1 cellular context compared by ENCODE assay signal in the genomic region with DNA sequence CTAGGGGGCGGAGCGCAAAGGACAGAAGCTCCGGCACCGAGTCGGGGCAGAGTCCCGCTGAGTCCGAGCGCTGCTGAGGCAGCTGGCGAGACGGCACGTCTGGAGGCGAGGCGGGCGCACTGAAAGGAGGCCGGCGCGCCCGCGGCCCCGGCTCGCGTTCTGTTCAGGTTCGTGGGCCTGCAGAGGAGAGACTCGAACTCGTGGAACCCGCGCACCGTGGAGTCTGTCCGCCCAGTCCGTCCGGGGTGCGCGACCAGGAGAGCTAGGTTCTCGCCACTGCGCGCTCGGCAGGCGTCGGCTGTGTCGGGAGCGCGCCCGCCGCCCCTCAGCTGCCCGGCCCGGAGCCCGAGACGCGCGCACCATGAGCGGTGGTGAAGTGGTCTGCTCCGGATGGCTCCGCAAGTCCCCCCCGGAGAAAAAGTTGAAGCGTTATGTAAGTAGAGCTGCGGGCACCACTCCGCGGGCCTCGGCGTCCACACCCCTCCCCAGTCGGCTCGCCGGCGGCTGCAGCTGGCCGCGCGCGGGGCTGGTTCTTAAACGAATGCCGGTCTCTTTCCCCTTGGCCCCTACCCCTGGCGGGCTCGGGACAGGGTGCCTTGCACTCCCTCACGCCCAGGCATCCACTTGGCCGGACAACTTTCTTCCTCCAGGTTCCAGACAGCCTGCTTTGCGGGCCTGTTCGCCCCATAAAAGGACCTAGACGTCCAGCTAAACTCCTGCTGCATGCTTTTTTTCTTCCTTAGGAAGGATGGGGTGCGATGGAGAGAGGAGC.
A peak's percentile ranks its signal among the peaks of the same experiment; 100 is the strongest.
TF ChIP-seq lines count a peak whose summit lies in the region.

A gene (plus strand): TSS at position 49 of the 772 bp plus-strand sequence. CDS start 313 bp downstream, at position 362.

TF ChIP-seq in HEK293, 187 proteins besides CTCF, POLR2A, EP300 and RAD21 (continued from another document and continues in another):
- TF ChIP-seq ZNF624 (tag by site-specific recombination; IDR thresholded peaks at IDR 0.05) (no peak), ZBTB8A (tag by site-specific recombination; IDR thresholded peaks at IDR 0.05) (peak; percentile 81), ZNF10 (tag by site-specific recombination; IDR thresholded peaks at IDR 0.05) (peak; percentile 67; the same call in 1 of the 2 replicates), ZNF777 (tag by site-specific recombination; IDR thresholded peaks at IDR 0.05; ENCODE audit: borderline replicate concordance) (peak; percentile 59; the same call in 1 of the 2 replicates), ZNF341 (tag by site-specific recombination; IDR thresholded peaks at IDR 0.05; ENCODE audit: low read depth) (peak; percentile 71), OSR2 (tag by site-specific recombination; IDR thresholded peaks at IDR 0.05) (peak; percentile 82), ZBTB17 (tag by site-specific recombination; IDR thresholded peaks at IDR 0.05) (peak; percentile 23; the same call in 1 of the 2 replicates), ZSCAN16 (tag by site-specific recombination; IDR thresholded peaks at IDR 0.05) (no peak), ZNF423 (tag by site-specific recombination; IDR thresholded peaks at IDR 0.05) (peak; percentile 59), ZNF157 (tag by site-specific recombination; IDR thresholded peaks at IDR 0.05) (no peak), ZEB2 (tag by site-specific recombination; IDR thresholded peaks at IDR 0.05) (peak; percentile 35; the same call in 1 of the 2 replicates), ZNF140 (tag by site-specific recombination; IDR thresholded peaks at IDR 0.05) (no peak), ZNF514 (tag by site-specific recombination; IDR thresholded peaks at IDR 0.05) (no peak), ZIC2 (tag by site-specific recombination; IDR thresholded peaks at IDR 0.05) (peak; percentile 47), ZNF2 (tag by site-specific recombination; IDR thresholded peaks at IDR 0.05) (0 out of 2 replicates have a peak, but pooled peaks have one; percentile 40), ZNF626 (tag by site-specific recombination; IDR thresholded peaks at IDR 0.05) (no peak), ZNF302 (tag by site-specific recombination; IDR thresholded peaks at IDR 0.05; ENCODE audit: low read depth) (no peak), ZNF629 (tag by site-specific recombination; IDR thresholded peaks at IDR 0.05) (no peak), ZNF169 (tag by site-specific recombination; IDR thresholded peaks at IDR 0.05) (no peak), ZNF274 (IDR thresholded peaks at IDR 0.05; ENCODE audit: low read length) (no peak), ZNF274 (tag by site-specific recombination; IDR thresholded peaks at IDR 0.05; ENCODE audit: borderline replicate concordance) (no peak), ZNF292 (tag by site-specific recombination; IDR thresholded peaks at IDR 0.05; ENCODE audit: borderline replicate concordance, low read depth) (no peak), ZBTB48 (tag by site-specific recombination; IDR thresholded peaks at IDR 0.05) (peak; percentile 88), KLF8 (tag by site-specific recombination; IDR thresholded peaks at IDR 0.05) (peak; percentile 16; the same call in 1 of the 2 replicates), ZNF707 (tag by site-specific recombination; IDR thresholded peaks at IDR 0.05) (no peak), GLI2 (tag by site-specific recombination; IDR thresholded peaks at IDR 0.05; ENCODE audit: borderline replicate concordance, low read depth) (no peak), ZNF792 (tag by site-specific recombination; IDR thresholded peaks at IDR 0.05) (0 out of 2 replicates have a peak, but pooled peaks have one; percentile 26), ZNF843 (tag by site-specific recombination; IDR thresholded peaks at IDR 0.05) (peak; percentile 25; the same call in 1 of the 2 replicates)
- TF ChIP-seq, protein P1, sequence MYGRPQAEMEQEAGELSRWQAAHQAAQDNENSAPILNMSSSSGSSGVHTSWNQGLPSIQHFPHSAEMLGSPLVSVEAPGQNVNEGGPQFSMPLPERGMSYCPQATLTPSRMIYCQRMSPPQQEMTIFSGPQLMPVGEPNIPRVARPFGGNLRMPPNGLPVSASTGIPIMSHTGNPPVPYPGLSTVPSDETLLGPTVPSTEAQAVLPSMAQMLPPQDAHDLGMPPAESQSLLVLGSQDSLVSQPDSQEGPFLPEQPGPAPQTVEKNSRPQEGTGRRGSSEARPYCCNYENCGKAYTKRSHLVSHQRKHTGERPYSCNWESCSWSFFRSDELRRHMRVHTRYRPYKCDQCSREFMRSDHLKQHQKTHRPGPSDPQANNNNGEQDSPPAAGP (tag by site-specific recombination; IDR thresholded peaks at IDR 0.05), result 0 out of 2 replicates have a peak, but pooled peaks have one; percentile 13
- TF ChIP-seq, protein P2, sequence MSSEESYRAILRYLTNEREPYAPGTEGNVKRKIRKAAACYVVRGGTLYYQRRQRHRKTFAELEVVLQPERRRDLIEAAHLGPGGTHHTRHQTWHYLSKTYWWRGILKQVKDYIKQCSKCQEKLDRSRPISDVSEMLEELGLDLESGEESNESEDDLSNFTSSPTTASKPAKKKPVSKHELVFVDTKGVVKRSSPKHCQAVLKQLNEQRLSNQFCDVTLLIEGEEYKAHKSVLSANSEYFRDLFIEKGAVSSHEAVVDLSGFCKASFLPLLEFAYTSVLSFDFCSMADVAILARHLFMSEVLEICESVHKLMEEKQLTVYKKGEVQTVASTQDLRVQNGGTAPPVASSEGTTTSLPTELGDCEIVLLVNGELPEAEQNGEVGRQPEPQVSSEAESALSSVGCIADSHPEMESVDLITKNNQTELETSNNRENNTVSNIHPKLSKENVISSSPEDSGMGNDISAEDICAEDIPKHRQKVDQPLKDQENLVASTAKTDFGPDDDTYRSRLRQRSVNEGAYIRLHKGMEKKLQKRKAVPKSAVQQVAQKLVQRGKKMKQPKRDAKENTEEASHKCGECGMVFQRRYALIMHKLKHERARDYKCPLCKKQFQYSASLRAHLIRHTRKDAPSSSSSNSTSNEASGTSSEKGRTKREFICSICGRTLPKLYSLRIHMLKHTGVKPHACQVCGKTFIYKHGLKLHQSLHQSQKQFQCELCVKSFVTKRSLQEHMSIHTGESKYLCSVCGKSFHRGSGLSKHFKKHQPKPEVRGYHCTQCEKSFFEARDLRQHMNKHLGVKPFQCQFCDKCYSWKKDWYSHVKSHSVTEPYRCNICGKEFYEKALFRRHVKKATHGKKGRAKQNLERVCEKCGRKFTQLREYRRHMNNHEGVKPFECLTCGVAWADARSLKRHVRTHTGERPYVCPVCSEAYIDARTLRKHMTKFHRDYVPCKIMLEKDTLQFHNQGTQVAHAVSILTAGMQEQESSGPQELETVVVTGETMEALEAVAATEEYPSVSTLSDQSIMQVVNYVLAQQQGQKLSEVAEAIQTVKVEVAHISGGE (tag by site-specific recombination; conservative IDR thresholded peaks at IDR 0.05; ENCODE audit: low read depth), result peak; percentile 27; the same call in 1 of the 2 replicates
- TF ChIP-seq, protein P3, sequence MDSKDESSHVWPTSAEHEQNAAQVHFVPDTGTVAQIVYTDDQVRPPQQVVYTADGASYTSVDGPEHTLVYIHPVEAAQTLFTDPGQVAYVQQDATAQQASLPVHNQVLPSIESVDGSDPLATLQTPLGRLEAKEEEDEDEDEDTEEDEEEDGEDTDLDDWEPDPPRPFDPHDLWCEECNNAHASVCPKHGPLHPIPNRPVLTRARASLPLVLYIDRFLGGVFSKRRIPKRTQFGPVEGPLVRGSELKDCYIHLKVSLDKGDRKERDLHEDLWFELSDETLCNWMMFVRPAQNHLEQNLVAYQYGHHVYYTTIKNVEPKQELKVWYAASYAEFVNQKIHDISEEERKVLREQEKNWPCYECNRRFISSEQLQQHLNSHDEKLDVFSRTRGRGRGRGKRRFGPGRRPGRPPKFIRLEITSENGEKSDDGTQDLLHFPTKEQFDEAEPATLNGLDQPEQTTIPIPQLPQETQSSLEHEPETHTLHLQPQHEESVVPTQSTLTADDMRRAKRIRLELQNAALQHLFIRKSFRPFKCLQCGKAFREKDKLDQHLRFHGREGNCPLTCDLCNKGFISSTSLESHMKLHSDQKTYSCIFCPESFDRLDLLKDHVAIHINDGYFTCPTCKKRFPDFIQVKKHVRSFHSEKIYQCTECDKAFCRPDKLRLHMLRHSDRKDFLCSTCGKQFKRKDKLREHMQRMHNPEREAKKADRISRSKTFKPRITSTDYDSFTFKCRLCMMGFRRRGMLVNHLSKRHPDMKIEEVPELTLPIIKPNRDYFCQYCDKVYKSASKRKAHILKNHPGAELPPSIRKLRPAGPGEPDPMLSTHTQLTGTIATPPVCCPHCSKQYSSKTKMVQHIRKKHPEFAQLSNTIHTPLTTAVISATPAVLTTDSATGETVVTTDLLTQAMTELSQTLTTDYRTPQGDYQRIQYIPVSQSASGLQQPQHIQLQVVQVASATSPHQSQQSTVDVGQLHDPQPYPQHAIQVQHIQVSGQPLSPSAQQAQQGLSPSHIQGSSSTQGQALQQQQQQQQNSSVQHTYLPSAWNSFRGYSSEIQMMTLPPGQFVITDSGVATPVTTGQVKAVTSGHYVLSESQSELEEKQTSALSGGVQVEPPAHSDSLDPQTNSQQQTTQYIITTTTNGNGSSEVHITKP (tag by site-specific recombination; IDR thresholded peaks at IDR 0.05), result peak; percentile 88
- TF ChIP-seq, protein P4, sequence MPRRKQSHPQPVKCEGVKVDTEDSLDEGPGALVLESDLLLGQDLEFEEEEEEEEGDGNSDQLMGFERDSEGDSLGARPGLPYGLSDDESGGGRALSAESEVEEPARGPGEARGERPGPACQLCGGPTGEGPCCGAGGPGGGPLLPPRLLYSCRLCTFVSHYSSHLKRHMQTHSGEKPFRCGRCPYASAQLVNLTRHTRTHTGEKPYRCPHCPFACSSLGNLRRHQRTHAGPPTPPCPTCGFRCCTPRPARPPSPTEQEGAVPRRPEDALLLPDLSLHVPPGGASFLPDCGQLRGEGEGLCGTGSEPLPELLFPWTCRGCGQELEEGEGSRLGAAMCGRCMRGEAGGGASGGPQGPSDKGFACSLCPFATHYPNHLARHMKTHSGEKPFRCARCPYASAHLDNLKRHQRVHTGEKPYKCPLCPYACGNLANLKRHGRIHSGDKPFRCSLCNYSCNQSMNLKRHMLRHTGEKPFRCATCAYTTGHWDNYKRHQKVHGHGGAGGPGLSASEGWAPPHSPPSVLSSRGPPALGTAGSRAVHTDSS (tag by site-specific recombination; IDR thresholded peaks at IDR 0.05), result no peak
- TF ChIP-seq, protein P5, sequence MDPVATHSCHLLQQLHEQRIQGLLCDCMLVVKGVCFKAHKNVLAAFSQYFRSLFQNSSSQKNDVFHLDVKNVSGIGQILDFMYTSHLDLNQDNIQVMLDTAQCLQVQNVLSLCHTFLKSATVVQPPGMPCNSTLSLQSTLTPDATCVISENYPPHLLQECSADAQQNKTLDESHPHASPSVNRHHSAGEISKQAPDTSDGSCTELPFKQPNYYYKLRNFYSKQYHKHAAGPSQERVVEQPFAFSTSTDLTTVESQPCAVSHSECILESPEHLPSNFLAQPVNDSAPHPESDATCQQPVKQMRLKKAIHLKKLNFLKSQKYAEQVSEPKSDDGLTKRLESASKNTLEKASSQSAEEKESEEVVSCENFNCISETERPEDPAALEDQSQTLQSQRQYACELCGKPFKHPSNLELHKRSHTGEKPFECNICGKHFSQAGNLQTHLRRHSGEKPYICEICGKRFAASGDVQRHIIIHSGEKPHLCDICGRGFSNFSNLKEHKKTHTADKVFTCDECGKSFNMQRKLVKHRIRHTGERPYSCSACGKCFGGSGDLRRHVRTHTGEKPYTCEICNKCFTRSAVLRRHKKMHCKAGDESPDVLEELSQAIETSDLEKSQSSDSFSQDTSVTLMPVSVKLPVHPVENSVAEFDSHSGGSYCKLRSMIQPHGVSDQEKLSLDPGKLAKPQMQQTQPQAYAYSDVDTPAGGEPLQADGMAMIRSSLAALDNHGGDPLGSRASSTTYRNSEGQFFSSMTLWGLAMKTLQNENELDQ (tag by site-specific recombination; IDR thresholded peaks at IDR 0.05; ENCODE audit: low read depth), result no peak
- TF ChIP-seq, protein P6, sequence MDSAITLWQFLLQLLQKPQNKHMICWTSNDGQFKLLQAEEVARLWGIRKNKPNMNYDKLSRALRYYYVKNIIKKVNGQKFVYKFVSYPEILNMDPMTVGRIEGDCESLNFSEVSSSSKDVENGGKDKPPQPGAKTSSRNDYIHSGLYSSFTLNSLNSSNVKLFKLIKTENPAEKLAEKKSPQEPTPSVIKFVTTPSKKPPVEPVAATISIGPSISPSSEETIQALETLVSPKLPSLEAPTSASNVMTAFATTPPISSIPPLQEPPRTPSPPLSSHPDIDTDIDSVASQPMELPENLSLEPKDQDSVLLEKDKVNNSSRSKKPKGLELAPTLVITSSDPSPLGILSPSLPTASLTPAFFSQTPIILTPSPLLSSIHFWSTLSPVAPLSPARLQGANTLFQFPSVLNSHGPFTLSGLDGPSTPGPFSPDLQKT (IDR thresholded peaks at IDR 0.05; ENCODE audit: borderline replicate concordance, low read depth, low read length), result no peak
- TF ChIP-seq, protein P7, sequence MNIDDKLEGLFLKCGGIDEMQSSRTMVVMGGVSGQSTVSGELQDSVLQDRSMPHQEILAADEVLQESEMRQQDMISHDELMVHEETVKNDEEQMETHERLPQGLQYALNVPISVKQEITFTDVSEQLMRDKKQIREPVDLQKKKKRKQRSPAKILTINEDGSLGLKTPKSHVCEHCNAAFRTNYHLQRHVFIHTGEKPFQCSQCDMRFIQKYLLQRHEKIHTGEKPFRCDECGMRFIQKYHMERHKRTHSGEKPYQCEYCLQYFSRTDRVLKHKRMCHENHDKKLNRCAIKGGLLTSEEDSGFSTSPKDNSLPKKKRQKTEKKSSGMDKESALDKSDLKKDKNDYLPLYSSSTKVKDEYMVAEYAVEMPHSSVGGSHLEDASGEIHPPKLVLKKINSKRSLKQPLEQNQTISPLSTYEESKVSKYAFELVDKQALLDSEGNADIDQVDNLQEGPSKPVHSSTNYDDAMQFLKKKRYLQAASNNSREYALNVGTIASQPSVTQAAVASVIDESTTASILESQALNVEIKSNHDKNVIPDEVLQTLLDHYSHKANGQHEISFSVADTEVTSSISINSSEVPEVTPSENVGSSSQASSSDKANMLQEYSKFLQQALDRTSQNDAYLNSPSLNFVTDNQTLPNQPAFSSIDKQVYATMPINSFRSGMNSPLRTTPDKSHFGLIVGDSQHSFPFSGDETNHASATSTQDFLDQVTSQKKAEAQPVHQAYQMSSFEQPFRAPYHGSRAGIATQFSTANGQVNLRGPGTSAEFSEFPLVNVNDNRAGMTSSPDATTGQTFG (tag by site-specific recombination; IDR thresholded peaks at IDR 0.05; ENCODE audit: borderline replicate concordance), result no peak
